Comparison of ENCODE assay signal across 1 cellular context in genomic region chr16:54488729-54489128, GRCh38.
TF ChIP-seq lines count a peak whose summit lies in the region.

No MANE protein-coding gene starts in this region.

TF ChIP-seq in H1, 55 proteins besides CTCF, POLR2A, EP300 and RAD21 (continued from another document):
- TF ChIP-seq SIX5 (IDR thresholded peaks at IDR 0.05; ENCODE audit: low read depth, low read length) (no peak), CHD2 (IDR thresholded peaks at IDR 0.05; ENCODE audit: low read length) (no peak), RNF2 (IDR thresholded peaks at IDR 0.05; ENCODE audit: borderline replicate concordance, low read depth, low read length, missing control alignments, poor library complexity, severe bottlenecking) (no peak), SIRT6 (IDR thresholded peaks at IDR 0.05; ENCODE audit: low read length) (no peak), YY1 (IDR thresholded peaks at IDR 0.05; ENCODE audit: low read depth, low read length) (no peak), CEBPB (IDR thresholded peaks at IDR 0.05; ENCODE audit: low read depth, low read length) (no peak), CTBP2 (IDR thresholded peaks at IDR 0.05; ENCODE audit: borderline replicate concordance, insufficient read depth, insufficient read length, low read length) (no peak), EZH2 (IDR thresholded peaks at IDR 0.05; ENCODE audit: low read depth, low read length, severe bottlenecking) (no peak), RBBP5 (IDR thresholded peaks at IDR 0.05; ENCODE audit: borderline replicate concordance, low read depth, low read length) (no peak), BACH1 (IDR thresholded peaks at IDR 0.05; ENCODE audit: low read length) (no peak), TAF7 (optimal IDR thresholded peaks at IDR 0.05; ENCODE audit: borderline replicate concordance, low read depth, low read length) (no peak), SUZ12 (IDR thresholded peaks at IDR 0.05; ENCODE audit: low read length) (no peak), KDM1A (IDR thresholded peaks at IDR 0.05; ENCODE audit: borderline replicate concordance, low read length) (no peak), ATF2 (IDR thresholded peaks at IDR 0.05; ENCODE audit: low read length) (no peak), BRCA1 (IDR thresholded peaks at IDR 0.05; ENCODE audit: low read depth, low read length) (no peak)
